Comparison of ENCODE assay signal across 8 cellular contexts in the genomic region with DNA sequence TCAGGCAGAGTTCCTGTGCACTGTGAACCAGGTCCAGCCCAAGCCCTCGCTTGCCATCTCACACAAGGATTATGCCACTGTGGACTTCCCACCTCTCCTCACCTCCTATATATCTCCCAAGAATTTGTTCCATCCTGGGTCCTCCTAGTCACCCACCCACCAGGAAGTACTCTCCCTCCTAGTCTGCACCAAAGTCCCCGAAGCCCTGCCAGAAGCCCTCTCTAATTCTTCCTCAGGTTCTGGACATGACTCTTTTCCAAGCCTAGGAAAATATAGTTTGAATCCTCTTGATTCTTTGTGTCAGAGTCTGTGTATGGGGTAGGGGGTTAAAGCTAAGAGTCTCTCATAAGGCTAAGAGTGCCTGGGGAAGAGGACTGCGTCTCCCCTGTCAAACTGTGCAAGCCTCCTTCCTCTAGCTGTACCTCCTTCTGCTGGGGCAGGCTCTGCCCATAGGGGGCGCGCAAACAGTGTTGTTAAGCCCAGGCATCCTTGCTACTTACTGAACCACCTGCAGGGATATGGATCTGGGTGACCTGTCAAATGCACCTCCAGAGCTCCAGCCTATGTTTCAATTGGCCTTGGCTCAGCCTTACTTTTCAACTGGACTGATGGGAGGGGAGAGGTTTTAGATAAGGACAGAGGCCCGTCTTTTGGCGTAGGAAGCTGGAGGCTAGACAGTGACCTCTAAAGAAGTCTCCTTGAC. TPM values are rescaled to one million over a fixed set of nuclear protein-coding genes. Genes with fewer than 3 reads are reported as not detected.
DNase-seq lines count a peak whose midpoint lies in the region; TF ChIP-seq lines count a peak whose summit lies in the region.

No MANE protein-coding gene starts in this region.

- peak; percentile 84 for DNase-seq in CD1c-positive myeloid dendritic cell (ENCODE audit: extremely low spot score)
- DNase-seq in HEK293T (ENCODE audit: extremely low spot score): peak; percentile 91
- DNase-seq in NCI-H69 (lab: John Stamatoyannopoulos, UW): peak; percentile 92
- DNase-seq in activated CD4-positive, alpha-beta T cell treated with anti-CD3 and anti-CD28 coated beads, Interleukin-2, amount 50 U/mL, for 48 hours: peak; percentile 87 to 90
- DNase-seq in effector CD8-positive, alpha-beta T cell (lab: John Stamatoyannopoulos, UW): peak; percentile 72
- DNase-seq in mucosa of gallbladder (ENCODE audit: low spot score): peak; percentile 80
- peak; percentile 73 for DNase-seq in stimulated activated CD8-positive, alpha-beta memory T cell treated with anti-CD3 and anti-CD28 coated beads, Interleukin-7, amount 100 ng/mL, for 24 hours (ENCODE audit: low read depth)
- DNase-seq in NCI-H1048 (lab: John Stamatoyannopoulos, UW): no peak

- CTCF ChIA-PET in HEK293T (lab: Yijun Ruan, JAX): interaction anchor here (0.7 to 4.1 kb wide), 28 partner anchors 9 to 242 kb away, joined by 3 to 72 read pairs (median 5); a partner anchor contains a TSS

- POLR2A ChIA-PET in HEK293T (lab: Yijun Ruan, JAX): interaction anchor here (1.1 kb wide), 1 partner anchor 43 kb away, joined by 4 read pairs; a partner anchor contains a TSS

TF ChIP-seq in HEK293T, 16 proteins besides CTCF, POLR2A, EP300 and RAD21:
- TF ChIP-seq BHLHE40 (IDR thresholded peaks at IDR 0.05; ENCODE audit: borderline replicate concordance): no peak
- TF ChIP-seq ELF4 (IDR thresholded peaks at IDR 0.05): no peak
- TF ChIP-seq TARDBP (IDR thresholded peaks at IDR 0.05): no peak
- TF ChIP-seq ZNF384 (IDR thresholded peaks at IDR 0.05): no peak
- TF ChIP-seq ARNT (IDR thresholded peaks at IDR 0.05): no peak
- no peak for TF ChIP-seq FOXA1 (IDR thresholded peaks at IDR 0.05)
- no peak for TF ChIP-seq L3MBTL2 (conservative IDR thresholded peaks at IDR 0.05)
- TF ChIP-seq FOXM1 (IDR thresholded peaks at IDR 0.05; ENCODE audit: borderline replicate concordance): no peak
- TF ChIP-seq FOXK2 (IDR thresholded peaks at IDR 0.05): no peak
- no peak for TF ChIP-seq NFRKB (IDR thresholded peaks at IDR 0.05)
- no peak for TF ChIP-seq LEF1 (IDR thresholded peaks at IDR 0.05; ENCODE audit: borderline replicate concordance)
- TF ChIP-seq CTBP1 (IDR thresholded peaks at IDR 0.05; ENCODE audit: borderline replicate concordance): no peak
- no peak for TF ChIP-seq SP1 (IDR thresholded peaks at IDR 0.05)
- no peak for TF ChIP-seq SUZ12 (IDR thresholded peaks at IDR 0.05)
- TF ChIP-seq, protein P1, sequence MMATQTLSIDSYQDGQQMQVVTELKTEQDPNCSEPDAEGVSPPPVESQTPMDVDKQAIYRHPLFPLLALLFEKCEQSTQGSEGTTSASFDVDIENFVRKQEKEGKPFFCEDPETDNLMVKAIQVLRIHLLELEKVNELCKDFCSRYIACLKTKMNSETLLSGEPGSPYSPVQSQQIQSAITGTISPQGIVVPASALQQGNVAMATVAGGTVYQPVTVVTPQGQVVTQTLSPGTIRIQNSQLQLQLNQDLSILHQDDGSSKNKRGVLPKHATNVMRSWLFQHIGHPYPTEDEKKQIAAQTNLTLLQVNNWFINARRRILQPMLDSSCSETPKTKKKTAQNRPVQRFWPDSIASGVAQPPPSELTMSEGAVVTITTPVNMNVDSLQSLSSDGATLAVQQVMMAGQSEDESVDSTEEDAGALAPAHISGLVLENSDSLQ (IDR thresholded peaks at IDR 0.05): no peak; the same call in 1 of the 2 replicates
- no peak for TF ChIP-seq HDGF (IDR thresholded peaks at IDR 0.05; ENCODE audit: borderline replicate concordance)

RNA-seq across cellular contexts. Expression of a gene that starts 16.6 kb away (rescaled TPM):
- total RNA-seq in mucosa of gallbladder: not detected

RNA-seq across cellular contexts. Expression of a gene that starts 42.7 kb away (rescaled TPM):
- 0.26 TPM for total RNA-seq in mucosa of gallbladder
